ENCODE assay signal across 8 cellular contexts in genomic region chr1:234977891-234978396, GRCh38.
DNase-seq lines count a peak whose midpoint lies in the region; ATAC-seq and TF ChIP-seq lines count a peak whose summit lies in the region.

No MANE protein-coding gene starts in this region.

- ATAC-seq in HG02678 (IDR thresholded peaks at IDR 0.05; ENCODE audit: unreplicated experiment), result no peak
- ATAC-seq in GM21723 (IDR thresholded peaks at IDR 0.05; ENCODE audit: unreplicated experiment), result no peak

- peak overlapping the region; percentile 23 for H3K4me3 ChIP-seq in SU-DHL-6 (ENCODE audit: insufficient read depth, low read length, poor library complexity, severe bottlenecking)

- H3K9me3 ChIP-seq in SU-DHL-6 (ENCODE audit: insufficient read depth, low read length), result no peaks in the 10 kb centered on the region

- no peaks in the 10 kb centered on the region for H4K20me1 ChIP-seq in SU-DHL-6 (ENCODE audit: low read depth, low read length)

- no peaks in the 10 kb centered on the region for H3K9me2 ChIP-seq in SU-DHL-6 (replicated peaks; ENCODE audit: insufficient read depth, low read length)

- H3K27ac Mint-ChIP-seq in activated CD4-positive, alpha-beta T cell treated with anti-CD3 and anti-CD28 coated beads, Interleukin-2, amount 10 ng/mL, durations not matched to agents 24 days and 14 days, result peak overlapping the region; percentile 98

- H3K9ac ChIP-seq in SU-DHL-6 (ENCODE audit: low read length), result no peak overlapping the region; the same call in 1 of the 2 replicates

- peaks cover 7% of the 10 kb centered on the region for H3K9me3 Mint-ChIP-seq in activated CD4-positive, alpha-beta T cell treated with anti-CD3 and anti-CD28 coated beads, Interleukin-2, amount 10 ng/mL, durations not matched to agents 24 days and 14 days

- H3K4me2 ChIP-seq in SU-DHL-6 (ENCODE audit: low read depth, low read length, poor library complexity, severe bottlenecking), result peak overlapping the region; percentile 68

- H3K27ac ChIP-seq in SU-DHL-6 (ENCODE audit: low read depth, low read length) (peak overlapping the region; percentile 82), temporal lobe (ENCODE audit: low read depth, low read length) (peak overlapping the region; percentile 98)

- no peaks in the 10 kb centered on the region for H3K79me2 ChIP-seq in SU-DHL-6 (ENCODE audit: insufficient read depth, low read length)

- no peaks in the 10 kb centered on the region for H3K27me3 Mint-ChIP-seq in activated CD4-positive, alpha-beta T cell treated with anti-CD3 and anti-CD28 coated beads, Interleukin-2, amount 10 ng/mL, durations not matched to agents 24 days and 14 days

- H3F3A ChIP-seq in SU-DHL-6 (ENCODE audit: insufficient read depth), result peaks cover 37% of the 10 kb centered on the region

- peaks cover 81% of the 10 kb centered on the region for H3K4me1 Mint-ChIP-seq in activated CD4-positive, alpha-beta T cell treated with anti-CD3 and anti-CD28 coated beads, Interleukin-2, amount 10 ng/mL, durations not matched to agents 24 days and 14 days

- no peaks in the 10 kb centered on the region for H3K27me3 ChIP-seq in SU-DHL-6 (ENCODE audit: low read length)

- H3K36me3 Mint-ChIP-seq in activated CD4-positive, alpha-beta T cell treated with anti-CD3 and anti-CD28 coated beads, Interleukin-2, amount 10 ng/mL, durations not matched to agents 24 days and 14 days (ENCODE audit: low read depth), result peaks cover 16% of the 10 kb centered on the region

- intact Hi-C loops in activated CD4-positive, alpha-beta T cell treated with anti-CD3 and anti-CD28 coated beads, Interleukin-2, amount 10 ng/mL, durations not matched to agents 24 days and 14 days (cut with micrococcal nuclease), result loop anchor here (1.0 to 2.0 kb wide), 2 partner anchors 8 to 253 kb away; no protein-coding TSS in a partner anchor

- no peak for DNase-seq in activated CD4-positive, alpha-beta T cell treated with anti-CD3 and anti-CD28 coated beads, Interleukin-2, amount 10 ng/mL, durations not matched to agents 24 days and 14 days
- no peak for DNase-seq in activated CD4-positive, alpha-beta T cell treated with anti-CD3 and anti-CD28 coated beads, Interleukin-2, amount 50 U/mL, for 48 hours
- DNase-seq in islet precursor cell (peak; percentile 65), C1 segment of cervical spinal cord (lab: John Stamatoyannopoulos, UW) (no peak)

- no peak for TF ChIP-seq CTCF in SU-DHL-6 (IDR thresholded peaks at IDR 0.05; ENCODE audit: insufficient read depth, low read length, poor library complexity, severe bottlenecking)

- no peak overlapping the region for H2AFZ ChIP-seq in SU-DHL-6 (ENCODE audit: low read depth, low read length, severe bottlenecking)

- no peaks in the 10 kb centered on the region for H3K36me3 ChIP-seq in SU-DHL-6 (ENCODE audit: low read length)

- peak overlapping the region; percentile 79 for H3K4me3 Mint-ChIP-seq in activated CD4-positive, alpha-beta T cell treated with anti-CD3 and anti-CD28 coated beads, Interleukin-2, amount 10 ng/mL, durations not matched to agents 24 days and 14 days
